In the genomic region with DNA sequence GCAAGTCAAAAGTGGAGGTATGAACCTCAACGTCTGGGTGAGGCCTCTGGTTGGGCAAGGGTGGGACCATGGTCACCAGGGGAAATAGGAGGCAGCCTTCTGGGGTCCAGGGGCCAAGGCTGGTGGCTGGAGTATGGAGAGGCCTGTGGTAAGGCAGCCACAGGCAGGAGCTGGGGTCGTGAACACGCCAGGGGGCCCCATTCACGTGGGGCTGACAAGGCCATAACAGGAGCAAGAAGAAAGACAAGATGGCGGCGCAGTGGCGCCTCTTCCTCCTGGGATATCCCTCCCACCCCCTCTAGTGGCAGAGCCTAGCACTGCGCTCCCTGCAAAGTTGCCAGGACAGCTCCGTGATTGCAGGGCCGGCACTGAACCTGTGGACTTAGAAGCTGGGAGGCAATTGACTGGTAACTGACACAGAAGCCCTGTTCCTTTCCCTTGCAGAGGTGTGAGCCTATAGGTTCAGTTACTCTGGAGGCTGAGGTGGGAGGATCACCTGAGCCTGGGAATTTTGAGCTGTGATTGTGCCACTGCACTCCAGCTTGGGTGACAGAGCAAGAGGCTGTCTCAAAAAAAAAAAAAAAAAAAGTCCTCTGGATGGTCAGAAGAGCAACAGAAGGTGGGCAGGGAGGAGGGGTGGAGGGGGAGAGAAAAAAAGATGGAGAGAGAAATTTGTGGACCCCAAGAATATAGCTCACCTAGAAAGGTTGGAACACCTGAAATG, we compare ENCODE assay signal across 1 cellular context.
TF ChIP-seq lines count a peak whose summit lies in the region.

No MANE protein-coding gene starts in this region.

TF ChIP-seq in liver, 16 proteins besides CTCF, POLR2A, EP300 and RAD21 (continued from another document):
- TF ChIP-seq, protein P1, sequence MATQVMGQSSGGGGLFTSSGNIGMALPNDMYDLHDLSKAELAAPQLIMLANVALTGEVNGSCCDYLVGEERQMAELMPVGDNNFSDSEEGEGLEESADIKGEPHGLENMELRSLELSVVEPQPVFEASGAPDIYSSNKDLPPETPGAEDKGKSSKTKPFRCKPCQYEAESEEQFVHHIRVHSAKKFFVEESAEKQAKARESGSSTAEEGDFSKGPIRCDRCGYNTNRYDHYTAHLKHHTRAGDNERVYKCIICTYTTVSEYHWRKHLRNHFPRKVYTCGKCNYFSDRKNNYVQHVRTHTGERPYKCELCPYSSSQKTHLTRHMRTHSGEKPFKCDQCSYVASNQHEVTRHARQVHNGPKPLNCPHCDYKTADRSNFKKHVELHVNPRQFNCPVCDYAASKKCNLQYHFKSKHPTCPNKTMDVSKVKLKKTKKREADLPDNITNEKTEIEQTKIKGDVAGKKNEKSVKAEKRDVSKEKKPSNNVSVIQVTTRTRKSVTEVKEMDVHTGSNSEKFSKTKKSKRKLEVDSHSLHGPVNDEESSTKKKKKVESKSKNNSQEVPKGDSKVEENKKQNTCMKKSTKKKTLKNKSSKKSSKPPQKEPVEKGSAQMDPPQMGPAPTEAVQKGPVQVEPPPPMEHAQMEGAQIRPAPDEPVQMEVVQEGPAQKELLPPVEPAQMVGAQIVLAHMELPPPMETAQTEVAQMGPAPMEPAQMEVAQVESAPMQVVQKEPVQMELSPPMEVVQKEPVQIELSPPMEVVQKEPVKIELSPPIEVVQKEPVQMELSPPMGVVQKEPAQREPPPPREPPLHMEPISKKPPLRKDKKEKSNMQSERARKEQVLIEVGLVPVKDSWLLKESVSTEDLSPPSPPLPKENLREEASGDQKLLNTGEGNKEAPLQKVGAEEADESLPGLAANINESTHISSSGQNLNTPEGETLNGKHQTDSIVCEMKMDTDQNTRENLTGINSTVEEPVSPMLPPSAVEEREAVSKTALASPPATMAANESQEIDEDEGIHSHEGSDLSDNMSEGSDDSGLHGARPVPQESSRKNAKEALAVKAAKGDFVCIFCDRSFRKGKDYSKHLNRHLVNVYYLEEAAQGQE (IDR thresholded peaks at IDR 0.05): no peak
